ENCODE assay signal across 8 cellular contexts in genomic region chr2:136119717-136120675, GRCh38. TPM values are rescaled to one million over a fixed set of nuclear protein-coding genes. Genes with fewer than 3 reads are reported as not detected.
A peak's percentile ranks its signal among the peaks of the same experiment; 100 is the strongest.
DNase-seq lines count a peak whose midpoint lies in the region; ATAC-seq and TF ChIP-seq lines count a peak whose summit lies in the region.

No MANE protein-coding gene starts in this region.

- ATAC-seq in lower lobe of right lung (no peak), GM18858 (IDR thresholded peaks at IDR 0.05; ENCODE audit: unreplicated experiment) (no peak), GM21526 (IDR thresholded peaks at IDR 0.05; ENCODE audit: low FRiP score, unreplicated experiment) (no peak)

- H3K36me3 Mint-ChIP-seq in activated naive CD4-positive, alpha-beta T cell treated with anti-CD3 and anti-CD28 coated beads, Interleukin-2, amount 50 U/mL, for 24 hours = peaks cover under 1% of the 10 kb centered on the region
- H3K36me3 Mint-ChIP-seq in activated CD4-positive, alpha-beta memory T cell treated with anti-CD3 and anti-CD28 coated beads for 36 hours = peaks cover 26% of the 10 kb centered on the region

- H3K27me3 ChIP-seq in lower lobe of right lung (ENCODE audit: low read depth) (peaks cover 22% of the 10 kb centered on the region), tibial artery (peaks cover 0 to 60% of the 10 kb centered on the region in 2 donors)

- H3K27ac ChIP-seq in lower lobe of right lung = no peak overlapping the region
- H3K27ac ChIP-seq in tibial artery = no peak overlapping the region

- no peak overlapping the region for H3K27ac Mint-ChIP-seq in activated naive CD4-positive, alpha-beta T cell treated with anti-CD3 and anti-CD28 coated beads, Interleukin-2, amount 50 U/mL, for 24 hours
- H3K27ac Mint-ChIP-seq in activated CD4-positive, alpha-beta memory T cell treated with anti-CD3 and anti-CD28 coated beads for 36 hours = no peak overlapping the region

- POLR2A ChIA-PET in activated CD4-positive, alpha-beta memory T cell treated with anti-CD3 and anti-CD28 coated beads for 36 hours (lab: Charles Lee) = interaction anchor here (1.4 to 2.2 kb wide), 4 partner anchors 10 to 262 kb away, joined by 5 to 11 read pairs (median 9); no protein-coding TSS in a partner anchor

- peaks cover 82% of the 10 kb centered on the region for H3K4me1 Mint-ChIP-seq in activated naive CD4-positive, alpha-beta T cell treated with anti-CD3 and anti-CD28 coated beads, Interleukin-2, amount 50 U/mL, for 24 hours
- peaks cover 52% of the 10 kb centered on the region for H3K4me1 Mint-ChIP-seq in activated CD4-positive, alpha-beta memory T cell treated with anti-CD3 and anti-CD28 coated beads for 36 hours (ENCODE audit: low read depth)

- peaks cover 42% of the 10 kb centered on the region for H3K4me1 ChIP-seq in lower lobe of right lung
- peaks cover 0 to 36% (median 33%) of the 10 kb centered on the region in 4 donors for H3K4me1 ChIP-seq in tibial artery

- H3K9me3 ChIP-seq in lower lobe of right lung (no peaks in the 10 kb centered on the region), tibial artery (no peaks in the 10 kb centered on the region)

- no peaks in the 10 kb centered on the region for H3K9me3 Mint-ChIP-seq in activated naive CD4-positive, alpha-beta T cell treated with anti-CD3 and anti-CD28 coated beads, Interleukin-2, amount 50 U/mL, for 24 hours
- H3K9me3 Mint-ChIP-seq in activated CD4-positive, alpha-beta memory T cell treated with anti-CD3 and anti-CD28 coated beads for 36 hours = no peaks in the 10 kb centered on the region

- H3K4me3 ChIP-seq in lower lobe of right lung = peak overlapping the region; percentile 61
- peak overlapping the region; percentile 45 to 46 for H3K4me3 ChIP-seq in tibial artery

- CTCF ChIA-PET in activated CD4-positive, alpha-beta memory T cell treated with anti-CD3 and anti-CD28 coated beads for 36 hours (lab: Charles Lee) = interaction anchor here (1.8 to 2.2 kb wide), 3 partner anchors 14 to 264 kb away, joined by 6 to 7 read pairs (median 6); no protein-coding TSS in a partner anchor

- H3K36me3 ChIP-seq in lower lobe of right lung (peaks cover 7% of the 10 kb centered on the region), tibial artery (no peaks in the 10 kb centered on the region)

- intact Hi-C loops in activated CD4-positive, alpha-beta memory T cell treated with anti-CD3 and anti-CD28 coated beads for 36 hours (cut with micrococcal nuclease) = loop anchor here (1.0 to 5.0 kb wide), 5 partner anchors 92 to 378 kb away; partner anchors contain the start of gene UBXN4
- intact Hi-C loops in lower lobe of right lung (cut with DNase I) = no loop called here
- intact Hi-C loops in tibial artery (cut with DNase I; ENCODE audit: low total_unique reads) = no loop called here

- no peak for TF ChIP-seq CTCF in lower lobe of right lung (IDR thresholded peaks at IDR 0.05)
- TF ChIP-seq CTCF in tibial artery (IDR thresholded peaks at IDR 0.05) = no peak

- no peak for DNase-seq in activated naive CD4-positive, alpha-beta T cell treated with anti-CD3 and anti-CD28 coated beads, Interleukin-2, amount 50 U/mL, for 16 hours
- DNase-seq in activated CD4-positive, alpha-beta memory T cell treated with anti-CD3 and anti-CD28 coated beads for 36 hours = no peak
- DNase-seq in lower lobe of right lung (no peak), tibial artery (no peak)
- no peak for DNase-seq in stimulated activated CD4-positive, alpha-beta T cell treated with anti-CD3 and anti-CD28 coated beads, Interleukin-15, amount 100 ng/mL, for 24 hours

- peak overlapping the region; percentile 93 for H3K4me3 Mint-ChIP-seq in activated naive CD4-positive, alpha-beta T cell treated with anti-CD3 and anti-CD28 coated beads, Interleukin-2, amount 50 U/mL, for 24 hours
- peak overlapping the region; percentile 98 for H3K4me3 Mint-ChIP-seq in activated CD4-positive, alpha-beta memory T cell treated with anti-CD3 and anti-CD28 coated beads for 36 hours

- no peaks in the 10 kb centered on the region for H3K27me3 Mint-ChIP-seq in activated naive CD4-positive, alpha-beta T cell treated with anti-CD3 and anti-CD28 coated beads, Interleukin-2, amount 50 U/mL, for 24 hours
- H3K27me3 Mint-ChIP-seq in activated CD4-positive, alpha-beta memory T cell treated with anti-CD3 and anti-CD28 coated beads for 36 hours = peaks cover 2% of the 10 kb centered on the region

RNA-seq across cellular contexts. Expression of gene CXCR4, which starts 2.0 kb away (rescaled TPM):
- total RNA-seq in activated CD4-positive, alpha-beta memory T cell treated with anti-CD3 and anti-CD28 coated beads for 36 hours = 100 to 1,000 TPM; 139 to 141 TPM
- 55.1 TPM for total RNA-seq in lower lobe of right lung
